1 cellular context compared by ENCODE assay signal in the genomic region with DNA sequence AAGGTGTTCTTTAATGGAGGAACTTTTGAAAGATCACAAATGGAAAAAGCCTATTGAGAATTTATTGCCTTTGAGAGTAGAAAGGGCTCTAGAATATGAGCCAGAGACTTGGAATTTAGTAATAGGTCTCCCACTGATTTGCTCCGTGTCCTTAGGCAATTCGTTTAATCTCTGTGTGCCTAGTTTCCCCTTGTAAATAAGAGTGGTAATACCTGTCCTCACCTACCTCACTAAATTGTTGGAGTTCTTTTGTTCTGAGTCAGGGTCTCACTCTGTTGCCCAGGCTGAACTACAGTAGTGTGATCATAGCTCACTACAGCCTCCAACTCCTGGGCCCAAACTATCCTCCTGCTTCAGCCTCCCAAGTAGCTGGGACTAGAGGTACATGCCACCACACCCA.
TF ChIP-seq lines count a peak whose summit lies in the region.

No MANE protein-coding gene starts in this region.

TF ChIP-seq in K562, 482 proteins besides CTCF, POLR2A, EP300 and RAD21:
- TF ChIP-seq ZNF318 (IDR thresholded peaks at IDR 0.05; ENCODE audit: borderline replicate concordance in 1 of 2, low read depth in 1 of 2): no peak
- TF ChIP-seq RHOXF2B (CRISPR knock-in tag; conservative IDR thresholded peaks at IDR 0.05): no peak
- no peak for TF ChIP-seq RBM22 (IDR thresholded peaks at IDR 0.05; ENCODE audit: low read depth, low read length, poor library complexity, severe bottlenecking)
- no peak for TF ChIP-seq RBM15 (IDR thresholded peaks at IDR 0.05; ENCODE audit: insufficient read depth, low read length)
- no peak for TF ChIP-seq NONO (IDR thresholded peaks at IDR 0.05; ENCODE audit: low read depth in 2 of 2, low read length in 1 of 2)
- no peak for TF ChIP-seq TCF7 (IDR thresholded peaks at IDR 0.05; ENCODE audit: borderline replicate concordance)
- no peak for TF ChIP-seq ZNF324 (CRISPR knock-in tag; IDR thresholded peaks at IDR 0.05)
- no peak for TF ChIP-seq ZNF77 (CRISPR knock-in tag; IDR thresholded peaks at IDR 0.05)
- TF ChIP-seq HNRNPK (IDR thresholded peaks at IDR 0.05; ENCODE audit: low read depth, low read length, poor library complexity, severe bottlenecking): no peak
- TF ChIP-seq TBP (optimal IDR thresholded peaks at IDR 0.05; ENCODE audit: low read depth, low read length): no peak
- TF ChIP-seq, protein P1, sequence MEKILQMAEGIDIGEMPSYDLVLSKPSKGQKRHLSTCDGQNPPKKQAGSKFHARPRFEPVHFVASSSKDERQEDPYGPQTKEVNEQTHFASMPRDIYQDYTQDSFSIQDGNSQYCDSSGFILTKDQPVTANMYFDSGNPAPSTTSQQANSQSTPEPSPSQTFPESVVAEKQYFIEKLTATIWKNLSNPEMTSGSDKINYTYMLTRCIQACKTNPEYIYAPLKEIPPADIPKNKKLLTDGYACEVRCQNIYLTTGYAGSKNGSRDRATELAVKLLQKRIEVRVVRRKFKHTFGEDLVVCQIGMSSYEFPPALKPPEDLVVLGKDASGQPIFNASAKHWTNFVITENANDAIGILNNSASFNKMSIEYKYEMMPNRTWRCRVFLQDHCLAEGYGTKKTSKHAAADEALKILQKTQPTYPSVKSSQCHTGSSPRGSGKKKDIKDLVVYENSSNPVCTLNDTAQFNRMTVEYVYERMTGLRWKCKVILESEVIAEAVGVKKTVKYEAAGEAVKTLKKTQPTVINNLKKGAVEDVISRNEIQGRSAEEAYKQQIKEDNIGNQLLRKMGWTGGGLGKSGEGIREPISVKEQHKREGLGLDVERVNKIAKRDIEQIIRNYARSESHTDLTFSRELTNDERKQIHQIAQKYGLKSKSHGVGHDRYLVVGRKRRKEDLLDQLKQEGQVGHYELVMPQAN (IDR thresholded peaks at IDR 0.05; ENCODE audit: borderline replicate concordance): no peak
- no peak for TF ChIP-seq PHF21A (IDR thresholded peaks at IDR 0.05; ENCODE audit: borderline replicate concordance, low read depth)
